In the genomic region with DNA sequence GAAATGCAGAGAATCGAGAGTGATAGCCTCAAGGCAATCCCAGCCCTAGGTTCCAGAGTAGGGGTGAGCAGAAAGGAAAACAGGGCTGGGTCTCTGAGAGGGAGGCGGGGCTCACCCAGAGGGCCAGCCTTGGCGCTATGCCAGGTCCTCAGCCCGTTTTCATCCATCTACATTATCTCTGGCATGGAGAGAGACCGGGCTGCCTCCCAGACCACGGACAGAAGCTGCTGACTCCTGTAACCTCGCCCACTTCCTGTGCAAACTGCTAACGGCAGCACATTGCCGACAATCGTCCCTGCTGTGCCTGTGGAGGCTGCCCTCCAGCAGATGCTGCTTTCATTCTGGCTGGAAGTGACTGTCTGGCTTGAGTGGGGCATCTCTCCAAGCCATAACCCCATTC, we compare ENCODE assay signal across 8 cellular contexts.
A peak's percentile ranks its signal among the peaks of the same experiment; 100 is the strongest.
DNase-seq lines count a peak whose midpoint lies in the region; ATAC-seq and TF ChIP-seq lines count a peak whose summit lies in the region.

No MANE protein-coding gene starts in this region.

- TF ChIP-seq CTCF in Loucy (conservative IDR thresholded peaks at IDR 0.05; ENCODE audit: low read length) (no peak), RWPE2 (IDR thresholded peaks at IDR 0.05; ENCODE audit: poor library complexity, severe bottlenecking) (no peak)

- H3K79me2 ChIP-seq in Loucy (ENCODE audit: insufficient read depth, low read length), result no peaks in the 10 kb centered on the region

- peak overlapping the region; percentile 57 for H3K4me3 ChIP-seq in Loucy (ENCODE audit: low read length, poor library complexity, severe bottlenecking)
- no peak overlapping the region for H3K4me3 ChIP-seq in RWPE2 (ENCODE audit: severe bottlenecking)

- ATAC-seq in RWPE2 (ENCODE audit: low read depth) (peak; percentile 41; the same call in 1 of the 3 replicates), GM19023 (IDR thresholded peaks at IDR 0.05; ENCODE audit: unreplicated experiment) (no peak), GM21526 (IDR thresholded peaks at IDR 0.05; ENCODE audit: low FRiP score, unreplicated experiment) (no peak), GM18909 (IDR thresholded peaks at IDR 0.05; ENCODE audit: poor library complexity, unreplicated experiment) (no peak)

- peak overlapping the region; percentile 57 for H3K4me2 ChIP-seq in Loucy (ENCODE audit: low read depth, low read length, poor library complexity, severe bottlenecking)

- H3K9me3 ChIP-seq in Loucy (ENCODE audit: insufficient read depth, low read depth, low read length) (no peaks in the 10 kb centered on the region; the same call in 1 of the 2 replicates), RWPE2 (ENCODE audit: severe bottlenecking) (no peaks in the 10 kb centered on the region)

- DNase-seq in RWPE2 (ENCODE audit: low spot score) (no peak), kidney glomerular epithelial cell (lab: John Stamatoyannopoulos, UW) (no peak)
- peak; percentile 14 for DNase-seq in activated naive CD4-positive, alpha-beta T cell treated with Interleukin-2 at 50 U/mL for 16 hours
- DNase-seq in stimulated activated CD4-positive, alpha-beta T cell treated with anti-CD3 and anti-CD28 coated beads, Interleukin-2, amount 100 ng/mL, for 24 hours, result peak; percentile 26 to 33

- peak overlapping the region; percentile 67 for H3K9ac ChIP-seq in Loucy (ENCODE audit: low read depth, low read length, poor library complexity, severe bottlenecking)

- peaks cover 28% of the 10 kb centered on the region for H3K4me1 ChIP-seq in Loucy (ENCODE audit: insufficient read depth, low read length, poor library complexity, severe bottlenecking)
- peaks cover 7% of the 10 kb centered on the region for H3K4me1 ChIP-seq in RWPE2 (ENCODE audit: insufficient read depth, poor library complexity, severe bottlenecking)

- no peaks in the 10 kb centered on the region for H3K9me2 ChIP-seq in Loucy (replicated peaks; ENCODE audit: low read depth, low read length)

- H3K36me3 ChIP-seq in Loucy (ENCODE audit: insufficient read depth, low read length) (no peaks in the 10 kb centered on the region), RWPE2 (ENCODE audit: low read depth) (no peaks in the 10 kb centered on the region)

- no peak overlapping the region for H3K27ac ChIP-seq in RWPE2 (ENCODE audit: poor library complexity, severe bottlenecking)

- H3F3A ChIP-seq in Loucy (ENCODE audit: low read depth), result no peaks in the 10 kb centered on the region

- no peaks in the 10 kb centered on the region for H4K20me1 ChIP-seq in Loucy (ENCODE audit: insufficient read depth, low read length, poor library complexity, severe bottlenecking)

- H3K27me3 ChIP-seq in Loucy (ENCODE audit: insufficient read depth, low read length, poor library complexity, severe bottlenecking), result no peaks in the 10 kb centered on the region
- H3K27me3 ChIP-seq in RWPE2 (ENCODE audit: insufficient read depth, poor library complexity, severe bottlenecking), result no peaks in the 10 kb centered on the region

- H2AFZ ChIP-seq in Loucy (ENCODE audit: low read length), result no peak overlapping the region

Comparison
In these comparisons a context has a peak if more than half of its experiments do, and no peak if none do; other contexts are left out.
1. DNase-seq: peak in activated naive CD4-positive, alpha-beta T cell treated with Interleukin-2 at 50 U/mL for 16 hours (single experiment) and stimulated activated CD4-positive, alpha-beta T cell treated with anti-CD3 and anti-CD28 coated beads, Interleukin-2, amount 100 ng/mL, for 24 hours (2 of 2); none in RWPE2 (single experiment) and kidney glomerular epithelial cell (single experiment).